1 cellular context compared by ENCODE assay signal in the genomic region with DNA sequence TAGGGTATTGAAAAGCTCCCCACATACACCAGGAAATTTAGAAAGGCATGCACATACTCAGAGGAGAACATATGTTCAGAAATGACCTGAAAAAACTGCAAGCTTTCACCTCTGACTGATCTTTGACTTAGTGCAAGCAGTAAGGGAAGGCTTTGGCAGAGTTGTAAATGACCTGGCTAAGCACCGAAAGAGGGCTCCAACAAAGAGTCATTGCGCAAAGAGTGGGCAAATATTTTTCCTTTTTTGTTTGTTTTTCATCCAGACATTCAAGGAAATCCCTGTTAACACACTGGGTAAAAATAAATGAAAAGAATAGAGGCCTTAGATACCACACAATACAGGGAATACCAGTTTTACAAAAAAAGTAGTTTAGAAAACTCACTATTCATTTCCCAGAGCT.
TF ChIP-seq lines count a peak whose summit lies in the region.

No MANE protein-coding gene starts in this region.

TF ChIP-seq in HepG2, 621 proteins besides CTCF, POLR2A, EP300 and RAD21 (continued from another document):
- TF ChIP-seq, protein P1, sequence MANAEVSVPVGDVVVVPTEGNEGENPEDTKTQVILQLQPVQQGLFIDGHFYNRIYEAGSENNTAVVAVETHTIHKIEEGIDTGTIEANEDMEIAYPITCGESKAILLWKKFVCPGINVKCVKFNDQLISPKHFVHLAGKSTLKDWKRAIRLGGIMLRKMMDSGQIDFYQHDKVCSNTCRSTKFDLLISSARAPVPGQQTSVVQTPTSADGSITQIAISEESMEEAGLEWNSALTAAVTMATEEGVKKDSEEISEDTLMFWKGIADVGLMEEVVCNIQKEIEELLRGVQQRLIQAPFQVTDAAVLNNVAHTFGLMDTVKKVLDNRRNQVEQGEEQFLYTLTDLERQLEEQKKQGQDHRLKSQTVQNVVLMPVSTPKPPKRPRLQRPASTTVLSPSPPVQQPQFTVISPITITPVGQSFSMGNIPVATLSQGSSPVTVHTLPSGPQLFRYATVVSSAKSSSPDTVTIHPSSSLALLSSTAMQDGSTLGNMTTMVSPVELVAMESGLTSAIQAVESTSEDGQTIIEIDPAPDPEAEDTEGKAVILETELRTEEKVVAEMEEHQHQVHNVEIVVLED (CRISPR knock-in tag; IDR thresholded peaks at IDR 0.05; ENCODE audit: borderline replicate concordance) = no peak
- TF ChIP-seq NFRKB (IDR thresholded peaks at IDR 0.05) = no peak
- TF ChIP-seq FOXP1 (IDR thresholded peaks at IDR 0.05) = no peak
- TF ChIP-seq FOXP1 (CRISPR knock-in tag; IDR thresholded peaks at IDR 0.05) = peak; percentile 65
- TF ChIP-seq ZNF501 (CRISPR knock-in tag; IDR thresholded peaks at IDR 0.05) = no peak
- TF ChIP-seq ZNF768 (CRISPR knock-in tag; IDR thresholded peaks at IDR 0.05) = no peak
- no peak for TF ChIP-seq ZNF672 (CRISPR knock-in tag; IDR thresholded peaks at IDR 0.05)
- TF ChIP-seq NFE2L1 (CRISPR knock-in tag; IDR thresholded peaks at IDR 0.05; ENCODE audit: borderline replicate concordance) = no peak
- no peak for TF ChIP-seq ZNF337 (CRISPR knock-in tag; IDR thresholded peaks at IDR 0.05; ENCODE audit: borderline replicate concordance, low read depth)
- TF ChIP-seq, protein P2, sequence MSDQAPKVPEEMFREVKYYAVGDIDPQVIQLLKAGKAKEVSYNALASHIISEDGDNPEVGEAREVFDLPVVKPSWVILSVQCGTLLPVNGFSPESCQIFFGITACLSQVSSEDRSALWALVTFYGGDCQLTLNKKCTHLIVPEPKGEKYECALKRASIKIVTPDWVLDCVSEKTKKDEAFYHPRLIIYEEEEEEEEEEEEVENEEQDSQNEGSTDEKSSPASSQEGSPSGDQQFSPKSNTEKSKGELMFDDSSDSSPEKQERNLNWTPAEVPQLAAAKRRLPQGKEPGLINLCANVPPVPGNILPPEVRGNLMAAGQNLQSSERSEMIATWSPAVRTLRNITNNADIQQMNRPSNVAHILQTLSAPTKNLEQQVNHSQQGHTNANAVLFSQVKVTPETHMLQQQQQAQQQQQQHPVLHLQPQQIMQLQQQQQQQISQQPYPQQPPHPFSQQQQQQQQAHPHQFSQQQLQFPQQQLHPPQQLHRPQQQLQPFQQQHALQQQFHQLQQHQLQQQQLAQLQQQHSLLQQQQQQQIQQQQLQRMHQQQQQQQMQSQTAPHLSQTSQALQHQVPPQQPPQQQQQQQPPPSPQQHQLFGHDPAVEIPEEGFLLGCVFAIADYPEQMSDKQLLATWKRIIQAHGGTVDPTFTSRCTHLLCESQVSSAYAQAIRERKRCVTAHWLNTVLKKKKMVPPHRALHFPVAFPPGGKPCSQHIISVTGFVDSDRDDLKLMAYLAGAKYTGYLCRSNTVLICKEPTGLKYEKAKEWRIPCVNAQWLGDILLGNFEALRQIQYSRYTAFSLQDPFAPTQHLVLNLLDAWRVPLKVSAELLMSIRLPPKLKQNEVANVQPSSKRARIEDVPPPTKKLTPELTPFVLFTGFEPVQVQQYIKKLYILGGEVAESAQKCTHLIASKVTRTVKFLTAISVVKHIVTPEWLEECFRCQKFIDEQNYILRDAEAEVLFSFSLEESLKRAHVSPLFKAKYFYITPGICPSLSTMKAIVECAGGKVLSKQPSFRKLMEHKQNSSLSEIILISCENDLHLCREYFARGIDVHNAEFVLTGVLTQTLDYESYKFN (CRISPR knock-in tag; conservative IDR thresholded peaks at IDR 0.05) = peak; percentile 79
- TF ChIP-seq, protein P3, sequence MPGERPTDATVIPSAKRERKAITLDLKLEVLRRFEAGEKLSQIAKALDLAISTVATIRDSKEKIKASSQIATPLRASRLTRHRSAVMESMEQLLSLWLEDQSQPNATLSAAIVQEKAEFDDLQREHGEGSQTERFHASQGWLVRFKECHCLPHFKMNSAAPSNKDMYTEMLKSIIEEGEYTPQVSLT (CRISPR knock-in tag; IDR thresholded peaks at IDR 0.05; ENCODE audit: borderline replicate concordance, low read depth) = no peak
- no peak for TF ChIP-seq ZNF235 (CRISPR knock-in tag; IDR thresholded peaks at IDR 0.05; ENCODE audit: borderline replicate concordance)
- peak in 1 of 2 experiments; percentile 18; a peak in 1 of 4 replicates for TF ChIP-seq MAFK (conservative IDR thresholded peaks at IDR 0.05 in 1 of 2, IDR thresholded peaks at IDR 0.05 in 1 of 2; ENCODE audit: low read length in 2 of 2)
- TF ChIP-seq, protein P4, sequence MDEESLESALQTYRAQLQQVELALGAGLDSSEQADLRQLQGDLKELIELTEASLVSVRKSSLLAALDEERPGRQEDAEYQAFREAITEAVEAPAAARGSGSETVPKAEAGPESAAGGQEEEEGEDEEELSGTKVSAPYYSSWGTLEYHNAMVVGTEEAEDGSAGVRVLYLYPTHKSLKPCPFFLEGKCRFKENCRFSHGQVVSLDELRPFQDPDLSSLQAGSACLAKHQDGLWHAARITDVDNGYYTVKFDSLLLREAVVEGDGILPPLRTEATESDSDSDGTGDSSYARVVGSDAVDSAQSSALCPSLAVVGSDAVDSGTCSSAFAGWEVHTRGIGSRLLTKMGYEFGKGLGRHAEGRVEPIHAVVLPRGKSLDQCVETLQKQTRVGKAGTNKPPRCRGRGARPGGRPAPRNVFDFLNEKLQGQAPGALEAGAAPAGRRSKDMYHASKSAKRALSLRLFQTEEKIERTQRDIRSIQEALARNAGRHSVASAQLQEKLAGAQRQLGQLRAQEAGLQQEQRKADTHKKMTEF (CRISPR knock-in tag; IDR thresholded peaks at IDR 0.05) = peak; percentile 73; the same call in 1 of the 2 replicates
- TF ChIP-seq TEAD2 (CRISPR knock-in tag; IDR thresholded peaks at IDR 0.05) = no peak
- TF ChIP-seq ZNF546 (CRISPR knock-in tag; conservative IDR thresholded peaks at IDR 0.05) = no peak
- peak; percentile 67 for TF ChIP-seq HNF4A (CRISPR knock-in tag; IDR thresholded peaks at IDR 0.05)
- 0 out of 2 replicates have a peak, but pooled peaks have one; percentile 29 for TF ChIP-seq MAFF (IDR thresholded peaks at IDR 0.05; ENCODE audit: low read depth, low read length)
- TF ChIP-seq, protein P5, sequence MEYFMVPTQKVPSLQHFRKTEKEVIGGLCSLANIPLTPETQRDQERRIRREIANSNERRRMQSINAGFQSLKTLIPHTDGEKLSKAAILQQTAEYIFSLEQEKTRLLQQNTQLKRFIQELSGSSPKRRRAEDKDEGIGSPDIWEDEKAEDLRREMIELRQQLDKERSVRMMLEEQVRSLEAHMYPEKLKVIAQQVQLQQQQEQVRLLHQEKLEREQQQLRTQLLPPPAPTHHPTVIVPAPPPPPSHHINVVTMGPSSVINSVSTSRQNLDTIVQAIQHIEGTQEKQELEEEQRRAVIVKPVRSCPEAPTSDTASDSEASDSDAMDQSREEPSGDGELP (IDR thresholded peaks at IDR 0.05; ENCODE audit: borderline replicate concordance, low read depth) = peak; percentile 22; the same call in 1 of the 2 replicates
- TF ChIP-seq, protein P6, sequence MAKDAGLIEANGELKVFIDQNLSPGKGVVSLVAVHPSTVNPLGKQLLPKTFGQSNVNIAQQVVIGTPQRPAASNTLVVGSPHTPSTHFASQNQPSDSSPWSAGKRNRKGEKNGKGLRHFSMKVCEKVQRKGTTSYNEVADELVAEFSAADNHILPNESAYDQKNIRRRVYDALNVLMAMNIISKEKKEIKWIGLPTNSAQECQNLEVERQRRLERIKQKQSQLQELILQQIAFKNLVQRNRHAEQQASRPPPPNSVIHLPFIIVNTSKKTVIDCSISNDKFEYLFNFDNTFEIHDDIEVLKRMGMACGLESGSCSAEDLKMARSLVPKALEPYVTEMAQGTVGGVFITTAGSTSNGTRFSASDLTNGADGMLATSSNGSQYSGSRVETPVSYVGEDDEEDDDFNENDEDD (CRISPR knock-in tag; IDR thresholded peaks at IDR 0.05; ENCODE audit: borderline replicate concordance) = no peak
- TF ChIP-seq NFIB (CRISPR knock-in tag; IDR thresholded peaks at IDR 0.05; ENCODE audit: borderline replicate concordance) = no peak
- peak; percentile 58 for TF ChIP-seq NR2F6 (IDR thresholded peaks at IDR 0.05)
- TF ChIP-seq NR2F6 (CRISPR knock-in tag; IDR thresholded peaks at IDR 0.05) = peak; percentile 49; the same call in 1 of the 2 replicates
- no peak for TF ChIP-seq NFYB (CRISPR knock-in tag; IDR thresholded peaks at IDR 0.05)
- TF ChIP-seq, protein P7, sequence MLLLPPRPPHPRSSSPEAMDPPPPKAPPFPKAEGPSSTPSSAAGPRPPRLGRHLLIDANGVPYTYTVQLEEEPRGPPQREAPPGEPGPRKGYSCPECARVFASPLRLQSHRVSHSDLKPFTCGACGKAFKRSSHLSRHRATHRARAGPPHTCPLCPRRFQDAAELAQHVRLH (CRISPR knock-in tag; IDR thresholded peaks at IDR 0.05; ENCODE audit: borderline replicate concordance, low read depth) = no peak
- TF ChIP-seq ATF7-NPFF (CRISPR knock-in tag; IDR thresholded peaks at IDR 0.05; ENCODE audit: low read depth) = no peak
- no peak for TF ChIP-seq ZNF605 (CRISPR knock-in tag; IDR thresholded peaks at IDR 0.05)
- TF ChIP-seq NR2F2 (IDR thresholded peaks at IDR 0.05; ENCODE audit: borderline replicate concordance, low read depth) = no peak
- TF ChIP-seq ZNF251 (CRISPR knock-in tag; IDR thresholded peaks at IDR 0.05) = no peak
- no peak for TF ChIP-seq FIP1L1 (IDR thresholded peaks at IDR 0.05; ENCODE audit: borderline replicate concordance, insufficient read depth, low read depth, low read length)
- TF ChIP-seq PPARG (CRISPR knock-in tag; conservative IDR thresholded peaks at IDR 0.05) = peak; percentile 67
- TF ChIP-seq ETV5 (CRISPR knock-in tag; IDR thresholded peaks at IDR 0.05; ENCODE audit: borderline replicate concordance) = no peak; the same call in 1 of the 2 replicates
- TF ChIP-seq EEA1 (CRISPR knock-in tag; IDR thresholded peaks at IDR 0.05; ENCODE audit: borderline replicate concordance) = no peak
- no peak for TF ChIP-seq REL (CRISPR knock-in tag; conservative IDR thresholded peaks at IDR 0.05)
- TF ChIP-seq ZSCAN31 (CRISPR knock-in tag; IDR thresholded peaks at IDR 0.05; ENCODE audit: low read depth) = no peak
- no peak for TF ChIP-seq PHF5A (CRISPR knock-in tag; IDR thresholded peaks at IDR 0.05; ENCODE audit: low read depth, unreplicated experiment)
- TF ChIP-seq JDP2 (CRISPR knock-in tag; IDR thresholded peaks at IDR 0.05; ENCODE audit: borderline replicate concordance) = no peak
